Comparison of ENCODE assay signal across 17 cellular contexts in genomic region chr3:194824100-194824499, GRCh38.
"Had no signal": no experiment of that assay in that cellular context is flagged by ENCODE, and none has a peak within 500 bp of the region (broad histone marks: within the 10 kb centered on the region; RNA-seq: fewer than 3 reads in every experiment).

No MANE protein-coding gene starts in this region.

- H3K4me3 ChIP-seq: breast epithelium, dorsolateral prefrontal cortex, esophagus muscularis mucosa, lower lobe of right lung, pancreas, skin epidermis, transverse colon had no signal

- H3K36me3 ChIP-seq: breast epithelium, esophagus muscularis mucosa, lower lobe of right lung, pancreas, transverse colon had no signal

- H3K4me1 Mint-ChIP-seq: activated CD4-positive, alpha-beta T cell treated with anti-CD3 and anti-CD28 coated beads, Interleukin-2, amount 10 ng/mL, durations not matched to agents 7 days and 5 days; mesothelial cell of epicardium had no signal

- H3K27ac Mint-ChIP-seq: activated CD4-positive, alpha-beta T cell treated with anti-CD3 and anti-CD28 coated beads, Interleukin-2, amount 10 ng/mL, durations not matched to agents 7 days and 5 days; activated T-helper 1 cell treated with anti-CD3 and anti-CD28 coated beads, Interleukin-12 subunit alpha, Interleukin-12 subunit beta, Interleukin-2, Interleukin-4 antibody, amounts not matched to agents 30 ng/mL and 10 ng/mL and 1 ng/mL, durations not matched to agents 14 hours and 24 hours and 36 hours; mesothelial cell of epicardium had no signal

- H3K27me3 Mint-ChIP-seq: activated CD4-positive, alpha-beta T cell treated with anti-CD3 and anti-CD28 coated beads, Interleukin-2, amount 10 ng/mL, durations not matched to agents 7 days and 5 days had no signal

- H3K27ac ChIP-seq: breast epithelium, dorsolateral prefrontal cortex, esophagus muscularis mucosa, lower lobe of right lung, pancreas, skin epidermis, transverse colon had no signal

- H3K27me3 ChIP-seq: breast epithelium, pancreas, transverse colon had no signal

- ATAC-seq: lower lobe of right lung, pancreas had no signal

- DNase-seq: activated CD4-positive, alpha-beta T cell treated with anti-CD3 and anti-CD28 coated beads, Interleukin-2, amount 10 ng/mL, durations not matched to agents 7 days and 5 days; activated CD4-positive, CD25-positive, alpha-beta regulatory T cell; activated CD8-positive, alpha-beta memory T cell treated with anti-CD3 and anti-CD28 coated beads for 24 hours; aorta; lower lobe of right lung; pancreas; stimulated activated CD4-positive, alpha-beta T cell treated with anti-CD3 and anti-CD28 coated beads, Interleukin-15, amount 100 ng/mL, for 24 hours; stimulated activated CD4-positive, alpha-beta T cell treated with anti-CD3 and anti-CD28 coated beads, Interleukin-4, amount 100 ng/mL, for 1 hour; stimulated activated naive CD4-positive, alpha-beta T cell; substantia nigra; transverse colon had no signal

- H3K4me1 ChIP-seq: breast epithelium, lower lobe of right lung, pancreas had no signal

- H3K9me3 Mint-ChIP-seq: activated CD4-positive, alpha-beta T cell treated with anti-CD3 and anti-CD28 coated beads, Interleukin-2, amount 10 ng/mL, durations not matched to agents 7 days and 5 days; activated T-helper 1 cell treated with anti-CD3 and anti-CD28 coated beads, Interleukin-12 subunit alpha, Interleukin-12 subunit beta, Interleukin-2, Interleukin-4 antibody, amounts not matched to agents 30 ng/mL and 10 ng/mL and 1 ng/mL, durations not matched to agents 14 hours and 24 hours and 36 hours; mesothelial cell of epicardium had no signal

- H3K36me3 Mint-ChIP-seq: mesothelial cell of epicardium had no signal

- H3K9me3 ChIP-seq: breast epithelium, esophagus muscularis mucosa, lower lobe of right lung, pancreas, transverse colon had no signal

- H3K4me3 Mint-ChIP-seq: activated CD4-positive, alpha-beta T cell treated with anti-CD3 and anti-CD28 coated beads, Interleukin-2, amount 10 ng/mL, durations not matched to agents 7 days and 5 days; activated T-helper 1 cell treated with anti-CD3 and anti-CD28 coated beads, Interleukin-12 subunit alpha, Interleukin-12 subunit beta, Interleukin-2, Interleukin-4 antibody, amounts not matched to agents 30 ng/mL and 10 ng/mL and 1 ng/mL, durations not matched to agents 14 hours and 24 hours and 36 hours; mesothelial cell of epicardium had no signal
